ENCODE assay signal across 11 cellular contexts in genomic region chr12:57227315-57228115, GRCh38. TPM values are rescaled to one million over a fixed set of nuclear protein-coding genes. Genes with fewer than 3 reads are reported as not detected.
A peak's percentile ranks its signal among the peaks of the same experiment; 100 is the strongest.
DNase-seq lines count a peak whose midpoint lies in the region; ATAC-seq, FAIRE-seq and TF ChIP-seq lines count a peak whose summit lies in the region.
"Had no signal": no experiment of that assay in that cellular context is flagged by ENCODE, and none has a peak within 500 bp of the region (broad histone marks: within the 10 kb centered on the region; RNA-seq: fewer than 3 reads in every experiment).

No MANE protein-coding gene starts in this region.

- H3K56ac ChIP-seq in IMR-90 (ENCODE audit: extremely low read depth, insufficient read depth, low read length) = no peak overlapping the region

- 51% methylated on average over 5 of the region's 8 CpGs; no CpG with 5 or more reads in 1 of the 2 experiments for WGBS in IMR-90 (ENCODE audit: extremely low coverage in 2 of 2, insufficient read length in 1 of 2), 2 experiments

- no peak for TF ChIP-seq CTCF in IMR-90 (conservative IDR thresholded peaks at IDR 0.05; ENCODE audit: low read depth, low read length)
- no peak for TF ChIP-seq CTCF in astrocyte (IDR thresholded peaks at IDR 0.05; ENCODE audit: insufficient read depth, low read depth, low read length)
- no peak for TF ChIP-seq CTCF in mesothelial cell of epicardium (IDR thresholded peaks at IDR 0.05; ENCODE audit: unreplicated experiment)

- H3K4me3 ChIP-seq in IMR-90 (ENCODE audit: insufficient read depth, low read depth, low read length) (no peak overlapping the region), astrocyte (ENCODE audit: insufficient read depth, low read depth, low read length) (no peak overlapping the region)

- H2BK5ac ChIP-seq in IMR-90 (ENCODE audit: low read depth, low read length, poor library complexity, severe bottlenecking) = no peak overlapping the region

- H3K23ac ChIP-seq in IMR-90 (ENCODE audit: low read depth, low read length) = peak overlapping the region; percentile 76

- DNase-seq in DMS53 treated with DMSO at 0.1 percent for 48 hours (lab: John Stamatoyannopoulos, UW; ENCODE audit: unreplicated experiment) (peak; percentile 13), IMR-90 (peak; percentile 26), astrocyte (ENCODE audit: low read depth) (no peak), mesothelial cell of epicardium (ENCODE audit: low spot score in 2 of 2, unreplicated experiment in 2 of 2) (no peak), HEK293T (ENCODE audit: extremely low spot score) (no peak), NCI-H226 (no peak)
- DNase-seq: EL; NCI-H2107; stimulated activated CD4-positive, alpha-beta T cell treated with anti-CD3 and anti-CD28 coated beads, Interleukin-4, amount 100 ng/mL, for 24 hours had no signal

- peak overlapping the region; percentile 6 for H2AK9ac ChIP-seq in IMR-90 (replicated peaks; ENCODE audit: low read depth, low read length, poor library complexity)

- no peak for ATAC-seq in IMR-90 (ENCODE audit: low read depth)
- ATAC-seq in HG03354 (IDR thresholded peaks at IDR 0.05; ENCODE audit: poor library complexity, severe bottlenecking, unreplicated experiment) = no peak
- ATAC-seq in HG03159 (IDR thresholded peaks at IDR 0.05; ENCODE audit: unreplicated experiment) = no peak

- peaks cover 20% of the 10 kb centered on the region for H3K9me1 ChIP-seq in IMR-90 (ENCODE audit: insufficient read depth, low read length)

- H3K36me3 Mint-ChIP-seq in astrocyte (ENCODE audit: low read depth, unreplicated experiment) (peaks cover 18% of the 10 kb centered on the region), mesothelial cell of epicardium (peaks cover 9% of the 10 kb centered on the region)

- TF ChIP-seq POLR2A in IMR-90 (IDR thresholded peaks at IDR 0.05; ENCODE audit: low read depth, low read length) = no peak

- H3K18ac ChIP-seq in IMR-90 (ENCODE audit: low read depth, low read length) = no peak overlapping the region

- H3K27me3 Mint-ChIP-seq in astrocyte (ENCODE audit: low read depth, unreplicated experiment) (peaks cover 39% of the 10 kb centered on the region), mesothelial cell of epicardium (ENCODE audit: low read depth) (peaks cover 53% of the 10 kb centered on the region)

- no peak overlapping the region for H4K91ac ChIP-seq in IMR-90 (ENCODE audit: insufficient read depth, low read depth, low read length)

- no peak overlapping the region for H2BK20ac ChIP-seq in IMR-90 (ENCODE audit: low read depth, low read length)

- no peak overlapping the region for H3K27ac ChIP-seq in IMR-90 (ENCODE audit: insufficient read depth, low read length)
- H3K27ac ChIP-seq in astrocyte (ENCODE audit: low read depth, low read length) = no peak overlapping the region

- BruUV-seq in IMR-90 (replicated peaks; lab: Mats Ljungman, UMichigan) = no TSS peak

- H4K20me1 ChIP-seq in IMR-90 (ENCODE audit: insufficient read depth, low read length) (peaks cover 21% of the 10 kb centered on the region), astrocyte (ENCODE audit: insufficient read depth, low read length) (peaks cover 28% of the 10 kb centered on the region)

- peaks cover 24 to 35% of the 10 kb centered on the region in 2 experiments; a peak in 3 of 4 replicates for H3K79me1 ChIP-seq in IMR-90 (ENCODE audit: low read depth in 1 of 2, low read length in 2 of 2)

- H3K4me1 Mint-ChIP-seq in astrocyte (ENCODE audit: low read depth, unreplicated experiment) = peaks cover 34% of the 10 kb centered on the region
- H3K4me1 Mint-ChIP-seq in mesothelial cell of epicardium = peaks cover 47% of the 10 kb centered on the region

- H2BK15ac ChIP-seq in IMR-90 (ENCODE audit: low read depth, low read length) = no peak overlapping the region

- POLR2A ChIA-PET in IMR-90 (lab: Charles Lee; ENCODE audit: unreplicated experiment) = no interaction called here
- POLR2A ChIA-PET in HEK293T (lab: Yijun Ruan, JAX) = interaction anchor here (0.8 to 2.3 kb wide), 8 partner anchors 9 to 232 kb away, joined by 3 to 9 read pairs (median 4); partner anchors contain the start of genes GLI1, INHBE, NEMP1 and NXPH4

- H2BK120ac ChIP-seq in IMR-90 (ENCODE audit: low read depth, low read length) = no peak overlapping the region

- peaks cover 4% of the 10 kb centered on the region for H3K9me3 Mint-ChIP-seq in astrocyte (ENCODE audit: unreplicated experiment)
- H3K9me3 Mint-ChIP-seq in mesothelial cell of epicardium = no peaks in the 10 kb centered on the region

- H3K27me3 ChIP-seq in IMR-90 (ENCODE audit: control insufficient read depth, insufficient read depth, low read length) (peaks cover 10% of the 10 kb centered on the region), astrocyte (ENCODE audit: insufficient read depth, low read length) (peaks cover 26% of the 10 kb centered on the region)

- H3K79me2 ChIP-seq in astrocyte (ENCODE audit: insufficient read depth, low read length) = peaks cover 30% of the 10 kb centered on the region

- CTCF ChIA-PET in IMR-90 (lab: Yijun Ruan, JAX) = interaction anchor here (5.3 kb wide), 1 partner anchor 14 kb away, joined by 47 read pairs; no protein-coding TSS in a partner anchor
- CTCF ChIA-PET in HEK293T (lab: Yijun Ruan, JAX) = interaction anchor here (0.7 to 2.7 kb wide), 4 partner anchors 10 to 15 kb away, joined by 3 to 18 read pairs (median 9); a partner anchor contains a TSS

- peak overlapping the region; percentile 46 for H2AFZ ChIP-seq in IMR-90 (replicated peaks; ENCODE audit: low read length, poor library complexity)
- no peak overlapping the region for H2AFZ ChIP-seq in astrocyte (ENCODE audit: low read depth, low read length)

- FAIRE-seq in astrocyte (lab: Jason Lieb, UNC) = no peak

- peak overlapping the region; percentile 5; the same call in 1 of the 2 replicates for H3K4me2 ChIP-seq in IMR-90 (ENCODE audit: low read depth, low read length)
- H3K4me2 ChIP-seq in astrocyte (ENCODE audit: low read length) = peak overlapping the region; percentile 57

- H3K27ac Mint-ChIP-seq in astrocyte (ENCODE audit: unreplicated experiment) (peak overlapping the region; percentile 66), mesothelial cell of epicardium (no peak overlapping the region)

- H3K4me3 Mint-ChIP-seq in astrocyte (ENCODE audit: unreplicated experiment) (peak overlapping the region; percentile 60), mesothelial cell of epicardium (peak overlapping the region; percentile 43)

- H3K4me1 ChIP-seq in IMR-90 (ENCODE audit: control insufficient read depth, insufficient read depth, low read length) (peaks cover 16% of the 10 kb centered on the region), astrocyte (ENCODE audit: insufficient read depth, low read length) (peaks cover 29% of the 10 kb centered on the region)

- no peak for TF ChIP-seq RAD21 in IMR-90 (IDR thresholded peaks at IDR 0.05; ENCODE audit: low read length)

- in situ Hi-C loops in IMR-90 (cut with MboI; ENCODE audit: low sequenced_read_pairs) = no loop called here

- H3K9ac ChIP-seq in IMR-90 (ENCODE audit: low read depth, low read length) (no peak overlapping the region), astrocyte (ENCODE audit: low read length) (no peak overlapping the region)

- H4K8ac ChIP-seq in IMR-90 (ENCODE audit: low read depth in 2 of 2, low read length in 2 of 2) = no peak overlapping the region

- H3K4ac ChIP-seq in IMR-90 (ENCODE audit: low read depth, low read length) = no peak overlapping the region

- H2AK5ac ChIP-seq in IMR-90 (ENCODE audit: low read depth, low read length) = peak overlapping the region; percentile 18

- no peak overlapping the region for H4K5ac ChIP-seq in IMR-90 (ENCODE audit: low read depth, low read length)

- H3K9me3 ChIP-seq in IMR-90 (ENCODE audit: control insufficient read depth, insufficient read depth, low read length) (no peaks in the 10 kb centered on the region), astrocyte (ENCODE audit: insufficient read depth, low read depth, low read length) (no peaks in the 10 kb centered on the region)

- H3K14ac ChIP-seq in IMR-90 (replicated peaks; ENCODE audit: low read depth, low read length) = 0 out of 2 replicates have a peak overlapping the region, but pooled peaks have one; percentile 44

- intact Hi-C loops in IMR-90 (cut with micrococcal nuclease) = no loop called here

- H3K36me3 ChIP-seq in IMR-90 (ENCODE audit: control insufficient read depth, insufficient read depth, low read length) (peaks cover 18% of the 10 kb centered on the region), astrocyte (ENCODE audit: insufficient read depth, low read length) (peaks cover 9% of the 10 kb centered on the region)

- dilution Hi-C loops in IMR-90 (cut with HindIII; ENCODE audit: low sequenced_read_pairs, unreplicated experiment) = no loop called here

TF ChIP-seq in IMR-90, 13 proteins besides CTCF, POLR2A, EP300 and RAD21 (continues in another document):
- TF ChIP-seq CEBPB (IDR thresholded peaks at IDR 0.05; ENCODE audit: low read depth, low read length) = peak; percentile 66

TF ChIP-seq in HEK293T, 16 proteins besides CTCF, POLR2A, EP300 and RAD21 (continues in another document):
- TF ChIP-seq ARNT (IDR thresholded peaks at IDR 0.05) (no peak), FOXK2 (IDR thresholded peaks at IDR 0.05) (no peak), FOXA1 (IDR thresholded peaks at IDR 0.05) (no peak), ELF4 (IDR thresholded peaks at IDR 0.05) (no peak), LEF1 (IDR thresholded peaks at IDR 0.05; ENCODE audit: borderline replicate concordance) (no peak), FOXM1 (IDR thresholded peaks at IDR 0.05; ENCODE audit: borderline replicate concordance) (no peak), BHLHE40 (IDR thresholded peaks at IDR 0.05; ENCODE audit: borderline replicate concordance) (no peak), L3MBTL2 (conservative IDR thresholded peaks at IDR 0.05) (no peak), NFRKB (IDR thresholded peaks at IDR 0.05) (no peak), CTBP1 (IDR thresholded peaks at IDR 0.05; ENCODE audit: borderline replicate concordance) (no peak)

RNA-seq across cellular contexts. Expression of gene SHMT2, which starts 2.0 kb away (rescaled TPM):
- total RNA-seq in IMR-90 (2012; rRNA removed) (225 and 266 TPM in 2 replicates), astrocyte (197 and 217 TPM in 2 replicates), mesothelial cell of epicardium (78.7 to 83.7 TPM (median 78.8 TPM) in 3 replicates)
- polyA plus RNA-seq in IMR-90 (2012; rRNA removed) = 302 and 364 TPM in 2 replicates
- polyA plus RNA-seq in IMR-90 (2012; cell fraction: cytosol; rRNA removed) = 201 and 323 TPM in 2 replicates
- 303 and 511 TPM in 2 replicates for polyA plus RNA-seq in IMR-90 (2012; cell fraction: nucleus; rRNA removed; ENCODE audit: low replicate concordance)

RNA-seq across cellular contexts. Expression of gene NXPH4, which starts 10.9 kb away (rescaled TPM):
- total RNA-seq in IMR-90 (2012; rRNA removed) = 0.36 and 0.56 TPM in 2 replicates
- 3.3 and 3.8 TPM in 2 replicates for polyA plus RNA-seq in IMR-90 (2012; rRNA removed)
- polyA plus RNA-seq in IMR-90 (2012; cell fraction: cytosol; rRNA removed) = 4.8 and 7.5 TPM in 2 replicates
- 3.3 and 5.8 TPM in 2 replicates for polyA plus RNA-seq in IMR-90 (2012; cell fraction: nucleus; rRNA removed; ENCODE audit: low replicate concordance)
- 14.5 and 22.3 TPM in 2 replicates for total RNA-seq in astrocyte
- 3.3 to 3.8 TPM (median 3.6 TPM) in 3 replicates for total RNA-seq in mesothelial cell of epicardium

RNA-seq across cellular contexts. Expression of gene STAC3, which starts 23.5 kb away (rescaled TPM):
- total RNA-seq in IMR-90 (2012; rRNA removed) (under 0.01 and 0.18 TPM in 2 replicates), astrocyte (0.75 and 0.82 TPM in 2 replicates), mesothelial cell of epicardium (9.8 to 11.3 TPM (median 10.6 TPM) in 3 replicates)
- 0.67 and 0.80 TPM in 2 replicates for polyA plus RNA-seq in IMR-90 (2012; rRNA removed)
- polyA plus RNA-seq in IMR-90 (2012; cell fraction: cytosol; rRNA removed) = 0.13 and 0.66 TPM in 2 replicates
- 2.9 and 4.4 TPM in 2 replicates for polyA plus RNA-seq in IMR-90 (2012; cell fraction: nucleus; rRNA removed; ENCODE audit: low replicate concordance)

Comparison
In these comparisons a context has a peak if more than half of its experiments do, and no peak if none do; other contexts are left out.
1. DNase-seq: peak in DMS53 treated with DMSO at 0.1 percent for 48 hours (single experiment) and IMR-90 (single experiment); none in astrocyte (single experiment), mesothelial cell of epicardium (0 of 2), HEK293T (single experiment) and NCI-H226 (single experiment).